In the genomic region with DNA sequence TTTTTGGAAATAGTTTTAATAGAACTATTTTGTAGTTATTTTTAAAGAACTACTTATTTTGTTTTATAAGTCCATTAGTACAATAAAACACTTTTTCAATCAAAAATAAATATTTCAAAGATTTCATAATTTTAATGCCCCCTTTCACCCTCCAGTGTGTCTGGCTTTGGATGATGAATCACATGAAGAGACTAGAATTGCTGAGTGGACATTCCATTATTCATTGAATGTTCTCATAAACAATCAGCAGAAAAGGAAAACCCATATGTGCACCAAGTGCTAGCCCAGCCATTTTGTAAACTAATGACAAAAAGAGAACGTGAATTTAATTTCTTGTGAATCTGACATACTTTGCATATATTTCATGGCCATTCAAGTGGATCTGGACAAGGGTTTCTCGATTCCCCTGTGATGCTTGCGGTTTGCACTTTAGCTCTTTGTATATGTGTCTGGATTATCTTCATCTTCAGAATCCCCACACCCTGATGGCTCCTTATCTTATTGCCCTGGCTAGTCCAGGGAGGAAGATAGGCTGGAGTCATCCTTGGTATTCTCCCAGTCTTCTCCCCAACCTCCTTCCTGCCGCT, we compare ENCODE assay signal across 29 cellular contexts. TPM values are rescaled to one million over a fixed set of nuclear protein-coding genes. Genes with fewer than 3 reads are reported as not detected.
"Had no signal": no experiment of that assay in that cellular context is flagged by ENCODE, and none has a peak within 500 bp of the region (broad histone marks: within the 10 kb centered on the region; RNA-seq: fewer than 3 reads in every experiment).

No MANE protein-coding gene starts in this region.

- H3K9me3 Mint-ChIP-seq: T-helper 2 cell treated with Interferon-gamma antibody and Interleukin-4, amounts not matched to agents 5 μg/mL and 100 μg/mL, for 36 hours had no signal

- H3K36me3 Mint-ChIP-seq: activated naive CD4-positive, alpha-beta T cell treated with anti-CD3 and anti-CD28 coated beads, Interleukin-2, amount 50 U/mL, for 24 hours; brain had no signal

- H3K27ac Mint-ChIP-seq: activated naive CD4-positive, alpha-beta T cell treated with anti-CD3 and anti-CD28 coated beads, Interleukin-2, amount 50 U/mL, for 24 hours; brain; natural killer cell treated with Interleukin-12 subunit alpha and Interleukin-12 subunit beta and Interleukin-15 and Interleukin-18, amount 100 ng/mL, for 72 hours; stimulated activated naive CD8-positive, alpha-beta T cell treated with anti-CD3 and anti-CD28 coated beads, Interleukin-15, Interleukin-2, amounts not matched to agents 100 ng/mL and 50 ng/mL, for 24 hours; T-helper 2 cell treated with Interferon-gamma antibody and Interleukin-4, amounts not matched to agents 5 μg/mL and 100 μg/mL, for 36 hours had no signal

- H3K4me3 Mint-ChIP-seq: brain; natural killer cell treated with Interleukin-12 subunit alpha and Interleukin-12 subunit beta and Interleukin-15 and Interleukin-18, amount 100 ng/mL, for 72 hours; T-helper 2 cell treated with Interferon-gamma antibody and Interleukin-4, amounts not matched to agents 5 μg/mL and 100 μg/mL, for 36 hours had no signal

- DNase-seq: activated CD4-positive, alpha-beta T cell treated with anti-CD3 and anti-CD28 coated beads for 1 hour; activated gamma-delta T cell treated with Interleukin-2 at 50 U/mL for 16 hours; activated T-cell treated with anti-CD3 and anti-CD28 coated beads, Interleukin-2, amount 50 U/mL, for 1 hour; aorta; central memory CD4-positive, alpha-beta T cell; dermis blood vessel endothelial cell; effector memory CD4-positive, alpha-beta T cell; hippocampal formation; left ventricle myocardium superior; mammary epithelial cell; midbrain; stimulated activated CD4-positive, alpha-beta T cell treated with anti-CD3 and anti-CD28 coated beads, Interleukin-12 subunit alpha, Interleukin-12 subunit beta, amount 100 ng/mL, for 4 hours; substantia nigra; WERI-Rb-1 had no signal

- H3K9me3 ChIP-seq: neutrophil, pancreas, thyroid gland, upper lobe of right lung had no signal

- ATAC-seq: esophagus mucosa, left ventricle myocardium superior, pancreas had no signal

- H3K27me3 Mint-ChIP-seq: brain had no signal

- H3K4me1 ChIP-seq: pancreas, upper lobe of right lung had no signal

- FAIRE-seq: endothelial cell of umbilical vein, pancreas had no signal

- H3K27ac ChIP-seq: neutrophil, pancreas, thyroid gland, upper lobe of right lung, WERI-Rb-1 had no signal

- H3K27me3 ChIP-seq: thyroid gland had no signal

- H3K4me3 ChIP-seq: pancreas, upper lobe of right lung had no signal

- H3K36me3 ChIP-seq: neutrophil, pancreas, thyroid gland, upper lobe of right lung, WERI-Rb-1 had no signal

RNA-seq across cellular contexts. Expression of gene CHIA, which starts 20.7 kb away (rescaled TPM):
- total RNA-seq: aorta; dermis blood vessel endothelial cell; endothelial cell of umbilical vein; esophagus mucosa; frontal cortex; left ventricle myocardium superior; mammary epithelial cell; natural killer cell treated with Interleukin-12 subunit alpha and Interleukin-12 subunit beta and Interleukin-15 and Interleukin-18, amount 100 ng/mL, for 72 hours; pancreas; pulmonary artery endothelial cell; right cardiac atrium; skeletal muscle tissue; thyroid gland had no signal
- polyA plus RNA-seq: endothelial cell of umbilical vein, mammary epithelial cell had no signal

RNA-seq across cellular contexts. Expression of gene CHI3L2, which starts 42.4 kb away (rescaled TPM):
- total RNA-seq: endothelial cell of umbilical vein, pulmonary artery endothelial cell had no signal
- polyA plus RNA-seq: endothelial cell of umbilical vein had no signal
